ENCODE assay signal across 21 cellular contexts in the genomic region with DNA sequence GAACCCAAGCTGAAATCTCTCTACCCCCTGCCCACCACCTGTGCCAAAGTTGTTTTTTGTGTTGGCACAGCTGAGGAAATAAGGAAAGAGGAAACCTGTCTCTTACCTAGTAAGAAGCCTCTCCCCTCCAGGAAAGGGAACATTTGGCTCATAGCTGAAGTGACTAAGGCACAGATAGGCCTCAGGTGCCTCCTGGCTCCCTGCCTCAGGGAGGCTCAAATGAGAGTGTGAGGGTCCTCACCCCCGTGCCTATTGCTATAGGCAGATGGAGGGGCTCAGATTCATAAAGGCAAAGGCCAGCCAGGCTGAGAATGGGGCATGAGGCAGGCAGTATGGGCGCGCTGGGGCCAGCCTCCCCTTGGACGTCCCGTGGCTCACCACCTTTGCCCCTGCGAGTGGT. TPM values are rescaled to one million over a fixed set of nuclear protein-coding genes. Genes with fewer than 3 reads are reported as not detected.
DNase-seq lines count a peak whose midpoint lies in the region; ATAC-seq and TF ChIP-seq lines count a peak whose summit lies in the region.
"Had no signal": no experiment of that assay in that cellular context is flagged by ENCODE, and none has a peak within 500 bp of the region (broad histone marks: within the 10 kb centered on the region; RNA-seq: fewer than 3 reads in every experiment).

No MANE protein-coding gene starts in this region.

- H3K36me3 ChIP-seq in left ventricle myocardium inferior (no peaks in the 10 kb centered on the region), body of pancreas (replicated peaks in 1 of 2; ENCODE audit: insufficient read depth in 1 of 2, low read depth in 2 of 2) (peaks cover 0 to 2% of the 10 kb centered on the region in 2 donors), neuronal stem cell (replicated peaks in 1 of 2; ENCODE audit: control insufficient read depth in 2 of 2, insufficient read depth in 2 of 2, low read length in 2 of 2) (no peaks in the 10 kb centered on the region)
- H3K36me3 ChIP-seq: MG63, SJCRH30 had no signal

- TF ChIP-seq POLR2A in body of pancreas (IDR thresholded peaks at IDR 0.05), result peak in 1 of 3 donors; percentile 43

- H3K14ac ChIP-seq in neuronal stem cell (ENCODE audit: low read length), result peak overlapping the region; percentile 31

- no peak for DNase-seq in left ventricle myocardium inferior
- DNase-seq in Right ventricle myocardium inferior (ENCODE audit: missing footprints), result no peak
- DNase-seq in body of pancreas, result peak; percentile 54 to 81 (median 76)
- DNase-seq in neuronal stem cell (ENCODE audit: low spot score), result no peak
- no peak for DNase-seq in type B pancreatic cell (ENCODE audit: extremely low spot score, unreplicated experiment)
- no peak for DNase-seq in NCI-H524 (lab: John Stamatoyannopoulos, UW)
- no peak for DNase-seq in AG08395 (ENCODE audit: low spot score)
- no peak for DNase-seq in amygdala (lab: John Stamatoyannopoulos, UW)
- DNase-seq: DMS 273 treated with DMSO at 0.1 percent for 48 hours, H9, IMR-90, Kasumi-1, MG63, NCI-H1048, NCI-H146, NCI-H2029 treated with DMSO at 0.1 percent for 48 hours, NCI-H510A, NCI-H82, PC-9, SJCRH30 had no signal

- H2AFZ ChIP-seq in neuronal stem cell (ENCODE audit: low read length), result no peak overlapping the region
- H2AFZ ChIP-seq: PC-9 had no signal

- no peak overlapping the region for H3K18ac ChIP-seq in neuronal stem cell (ENCODE audit: low read length)

- peak overlapping the region; percentile 32 for H3K9ac ChIP-seq in neuronal stem cell (ENCODE audit: low read depth, low read length, poor library complexity)

- H2BK15ac ChIP-seq in neuronal stem cell (ENCODE audit: low read length), result peak overlapping the region; percentile 10

- H3K4me2 ChIP-seq in neuronal stem cell (ENCODE audit: insufficient read depth, low read length, poor library complexity, severe bottlenecking), result no peak overlapping the region
- H3K4me2 ChIP-seq: PC-9 had no signal

- H3K27me3 ChIP-seq in left ventricle myocardium inferior (ENCODE audit: low read depth) (peaks cover 27% of the 10 kb centered on the region), body of pancreas (no peaks in the 10 kb centered on the region), neuronal stem cell (ENCODE audit: control insufficient read depth in 3 of 3, insufficient read depth in 3 of 3, low read depth in 1 of 3, low read length in 3 of 3) (peaks cover 0 to 54% (median 21%) of the 10 kb centered on the region in 3 experiments)
- H3K27me3 ChIP-seq: MG63 had no signal

- no peak overlapping the region for H2BK12ac ChIP-seq in neuronal stem cell (ENCODE audit: low read length)

- H3K9me3 ChIP-seq in left ventricle myocardium inferior (replicated peaks) (no peaks in the 10 kb centered on the region), body of pancreas (no peaks in the 10 kb centered on the region), neuronal stem cell (replicated peaks in 1 of 2; ENCODE audit: control insufficient read depth in 2 of 2, insufficient read depth in 1 of 2, low read depth in 1 of 2, low read length in 2 of 2) (no peaks in the 10 kb centered on the region)
- H3K9me3 ChIP-seq: MG63, SJCRH30 had no signal

- peaks cover 20% of the 10 kb centered on the region for H3K27me3 Mint-ChIP-seq in type B pancreatic cell

- H4K8ac ChIP-seq in neuronal stem cell (ENCODE audit: low read depth, low read length), result no peak overlapping the region

- no peak overlapping the region for H2AK5ac ChIP-seq in neuronal stem cell (ENCODE audit: low read depth, low read length)

- H3K27ac ChIP-seq in left ventricle myocardium inferior (replicated peaks), result peak overlapping the region; percentile 97
- H3K27ac ChIP-seq in body of pancreas, result peak overlapping the region; percentile 93 to 99 (median 94)
- H3K27ac ChIP-seq in neuronal stem cell (replicated peaks; ENCODE audit: low read length), result no peak overlapping the region
- H3K27ac ChIP-seq: PC-9, RWPE1, SJCRH30 had no signal

- no peak overlapping the region for H2BK5ac ChIP-seq in neuronal stem cell (ENCODE audit: low read length)

- no peak overlapping the region for H3K4me3 ChIP-seq in left ventricle myocardium inferior
- H3K4me3 ChIP-seq in body of pancreas, result no peak overlapping the region
- H3K4me3 ChIP-seq in neuronal stem cell (ENCODE audit: low read length in 2 of 2), result no peak overlapping the region
- H3K4me3 ChIP-seq: MG63, PC-9, SJCRH30 had no signal

- H3K79me1 ChIP-seq in neuronal stem cell (ENCODE audit: low read depth, low read length), result no peaks in the 10 kb centered on the region

- peaks cover 50% of the 10 kb centered on the region for H3K4me1 ChIP-seq in left ventricle myocardium inferior
- peaks cover 90% of the 10 kb centered on the region for H3K4me1 ChIP-seq in body of pancreas
- H3K4me1 ChIP-seq in neuronal stem cell (ENCODE audit: control insufficient read depth in 2 of 2, insufficient read depth in 1 of 2, low read depth in 1 of 2, low read length in 2 of 2), result peaks cover 8 to 10% of the 10 kb centered on the region in 2 donors

- no peaks in the 10 kb centered on the region for H3K36me3 Mint-ChIP-seq in type B pancreatic cell

- H3K4ac ChIP-seq in neuronal stem cell (ENCODE audit: low read length), result no peak overlapping the region

- 74 to 91% methylated on average over 6 of the region's 6 CpGs for WGBS in body of pancreas, 2 donors
- no CpG with 5 or more reads among the region's 6 CpGs for WGBS in neuronal stem cell (ENCODE audit: extremely low coverage in 2 of 2, insufficient read length in 2 of 2, insufficient replicate concordance in 1 of 2), 2 donors

- H3K27ac Mint-ChIP-seq in type B pancreatic cell, result peak overlapping the region; percentile 51
- H3K27ac Mint-ChIP-seq: H9 had no signal

- peak overlapping the region; percentile 17 for H3K23ac ChIP-seq in neuronal stem cell (ENCODE audit: low read depth, low read length, poor library complexity)

- peak overlapping the region; percentile 44 for H3K4me3 Mint-ChIP-seq in type B pancreatic cell
- H3K4me3 Mint-ChIP-seq: H9 had no signal

- peak overlapping the region; percentile 15 for H4K91ac ChIP-seq in neuronal stem cell (ENCODE audit: low read depth, low read length, poor library complexity)

- TF ChIP-seq CTCF in left ventricle myocardium inferior (IDR thresholded peaks at IDR 0.05; ENCODE audit: borderline replicate concordance), result no peak
- no peak for TF ChIP-seq CTCF in body of pancreas (IDR thresholded peaks at IDR 0.05)
- no peak for TF ChIP-seq CTCF in type B pancreatic cell (conservative IDR thresholded peaks at IDR 0.05)

- intact Hi-C loops in left ventricle myocardium inferior (cut with micrococcal nuclease), result no loop called here
- intact Hi-C loops in Right ventricle myocardium inferior (cut with DNase I), result loop anchor here (5.0 kb wide), 1 partner anchor 194 kb away; the partner anchor contains the start of gene CEP85
- intact Hi-C loops in body of pancreas (cut with DNase I), result no loop called here

- ATAC-seq in Right ventricle myocardium inferior (no peak), body of pancreas (no peak)

- no peaks in the 10 kb centered on the region for H3K9me3 Mint-ChIP-seq in type B pancreatic cell
- H3K9me3 Mint-ChIP-seq: H9 had no signal

- peaks cover 3% of the 10 kb centered on the region for H3K4me1 Mint-ChIP-seq in type B pancreatic cell (ENCODE audit: unreplicated experiment)

- no peak overlapping the region for H2BK120ac ChIP-seq in neuronal stem cell (ENCODE audit: low read depth, low read length)

RNA-seq across cellular contexts. Expression of gene SLC30A2, which starts 7.4 kb away (rescaled TPM):
- total RNA-seq in left ventricle myocardium inferior (7.1 TPM), Right ventricle myocardium inferior (4.0 TPM), body of pancreas (10 to 100 TPM; 44.5 to 64.6 TPM), type B pancreatic cell (ENCODE audit: low replicate concordance) (4.4 and 24.4 TPM in 2 replicates)
- polyA plus RNA-seq in neuronal stem cell (2013, experiment 1 of 2), result 0.07 TPM
- polyA plus RNA-seq in neuronal stem cell (2013, experiment 2 of 2), result 0.03 TPM
- total RNA-seq: IMR-90, PC-9 had no signal
- polyA plus RNA-seq: IMR-90 had no signal

RNA-seq across cellular contexts. Expression of gene EXTL1, which starts 16.9 kb away (rescaled TPM):
- 11.3 TPM for total RNA-seq in left ventricle myocardium inferior
- total RNA-seq in Right ventricle myocardium inferior, result 11.2 TPM
- not detected for total RNA-seq in body of pancreas
- 0.91 TPM for polyA plus RNA-seq in neuronal stem cell (2013, experiment 1 of 2)
- 1.1 TPM for polyA plus RNA-seq in neuronal stem cell (2013, experiment 2 of 2)
- total RNA-seq in type B pancreatic cell (ENCODE audit: low replicate concordance), result 0.31 and 4.2 TPM in 2 replicates

RNA-seq across cellular contexts. Expression of gene TRIM63, which starts 29.0 kb away (rescaled TPM):
- total RNA-seq in left ventricle myocardium inferior (203 TPM), Right ventricle myocardium inferior (212 TPM), body of pancreas (not detected), type B pancreatic cell (ENCODE audit: low replicate concordance) (1.7 and 4.1 TPM in 2 replicates)
- polyA plus RNA-seq in neuronal stem cell (2013, experiment 1 of 2), result not detected
- not detected for polyA plus RNA-seq in neuronal stem cell (2013, experiment 2 of 2)
- total RNA-seq: H9, IMR-90, PC-9, SJCRH30 had no signal
- polyA plus RNA-seq: IMR-90 had no signal

RNA-seq across cellular contexts. Expression of gene PAFAH2, which starts 40.6 kb away (rescaled TPM):
- 10.6 TPM for total RNA-seq in left ventricle myocardium inferior
- 9.7 TPM for total RNA-seq in Right ventricle myocardium inferior
- 10 to 100 TPM; 14.8 to 46.4 TPM for total RNA-seq in body of pancreas
- polyA plus RNA-seq in neuronal stem cell (2013, experiment 1 of 2), result 6.6 TPM
- polyA plus RNA-seq in neuronal stem cell (2013, experiment 2 of 2), result 7.3 TPM
- total RNA-seq in type B pancreatic cell (ENCODE audit: low replicate concordance), result 16.7 and 21.1 TPM in 2 replicates

Comparison
In these comparisons a context has a peak if more than half of its experiments do, and no peak if none do; other contexts are left out.
1. DNase-seq: peak in body of pancreas (4 of 4); none in left ventricle myocardium inferior (single experiment), Right ventricle myocardium inferior (single experiment), neuronal stem cell (single experiment), type B pancreatic cell (single experiment), NCI-H524 (0 of 2), AG08395 (single experiment) and amygdala (0 of 56).
2. RNA of gene TRIM63, which starts 29.0 kb away (total RNA-seq): 212 TPM in Right ventricle myocardium inferior (single experiment) and 203 TPM in left ventricle myocardium inferior (single experiment); 1.7 to 4.1 TPM in type B pancreatic cell and not detected in body of pancreas; every median in the first group is over 10 times any median in the second.